In genomic region chr17:36545465-36546417, GRCh38 we compare ENCODE assay signal across 8 cellular contexts. TPM values are rescaled to one million over a fixed set of nuclear protein-coding genes. Genes with fewer than 3 reads are reported as not detected.
DNase-seq lines count a peak whose midpoint lies in the region; ATAC-seq and TF ChIP-seq lines count a peak whose summit lies in the region.

No MANE protein-coding gene starts in this region.

- H3K9me3 Mint-ChIP-seq in activated T-cell treated with anti-CD3 and anti-CD28 coated beads, Interleukin-2, amount 50 U/mL, for 4 hours, result no peaks in the 10 kb centered on the region

- TF ChIP-seq EP300 in Ishikawa (IDR thresholded peaks at IDR 0.05; ENCODE audit: borderline replicate concordance), result peak; percentile 64; the same call in 1 of the 2 replicates

- WGBS in esophagus, 2 donors, result 0 to 1% methylated on average over 44 to 60 of the region's 60 CpGs

- H3K36me3 ChIP-seq in esophagus (ENCODE audit: control insufficient read depth in 2 of 2, insufficient read depth in 2 of 2, low read length in 1 of 2), result no peaks in the 10 kb centered on the region
- H3K36me3 ChIP-seq in muscle layer of duodenum (ENCODE audit: control insufficient read depth in 1 of 2, insufficient read depth in 2 of 2, low read length in 2 of 2), result peaks cover 0 to 9% of the 10 kb centered on the region in 2 donors

- peak; percentile 69 for ATAC-seq in GM21576 (IDR thresholded peaks at IDR 0.05; ENCODE audit: unreplicated experiment)
- ATAC-seq in activated T-cell treated with anti-CD3 and anti-CD28 coated beads, Interleukin-2, amount 50 U/mL, for 4 hours, result peak; percentile 81 to 82

- H3K27ac ChIP-seq in esophagus (ENCODE audit: low read depth in 2 of 2, low read length in 1 of 2), result peak overlapping the region; percentile 99
- peak overlapping the region; percentile 97 for H3K27ac ChIP-seq in muscle layer of duodenum (ENCODE audit: low read length)

- no peaks in the 10 kb centered on the region for H3K27me3 Mint-ChIP-seq in activated T-cell treated with anti-CD3 and anti-CD28 coated beads, Interleukin-2, amount 50 U/mL, for 4 hours (ENCODE audit: low read depth)

- H3K4me1 ChIP-seq in esophagus (ENCODE audit: control insufficient read depth in 2 of 2, insufficient read depth in 2 of 2, low read length in 1 of 2), result no peaks in the 10 kb centered on the region
- H3K4me1 ChIP-seq in muscle layer of duodenum (ENCODE audit: control insufficient read depth in 1 of 2, insufficient read depth in 2 of 2, low read length in 2 of 2), result peaks cover 18 to 43% of the 10 kb centered on the region in 2 donors

- peak overlapping the region; percentile 92 for H3K4me3 Mint-ChIP-seq in activated T-cell treated with anti-CD3 and anti-CD28 coated beads, Interleukin-2, amount 50 U/mL, for 4 hours

- H3K9me3 ChIP-seq in esophagus (ENCODE audit: control insufficient read depth in 2 of 2, insufficient read depth in 1 of 2, low read depth in 1 of 2, low read length in 1 of 2) (no peaks in the 10 kb centered on the region), muscle layer of duodenum (ENCODE audit: control insufficient read depth in 1 of 2, low read length in 2 of 2) (no peaks in the 10 kb centered on the region)

- H3K36me3 Mint-ChIP-seq in activated T-cell treated with anti-CD3 and anti-CD28 coated beads, Interleukin-2, amount 50 U/mL, for 4 hours (ENCODE audit: insufficient read depth), result peaks cover 12% of the 10 kb centered on the region

- H3K4me3 ChIP-seq in esophagus (ENCODE audit: low read depth in 1 of 2, low read length in 2 of 2) (peak overlapping the region; percentile 81 to 95), muscle layer of duodenum (ENCODE audit: low read depth in 1 of 2, low read length in 2 of 2) (peak overlapping the region; percentile 87 to 98)

- peak; percentile 92 for DNase-seq in DMS153 (lab: John Stamatoyannopoulos, UW)
- DNase-seq in OCI-M1 (lab: John Stamatoyannopoulos, UW), result peak; percentile 97
- peak; percentile 95 for DNase-seq in activated T-cell treated with anti-CD3 and anti-CD28 coated beads, Interleukin-2, amount 50 U/mL, for 4 hours
- peak; percentile 90 to 92 for DNase-seq in stimulated activated CD8-positive, alpha-beta memory T cell treated with anti-CD3 and anti-CD28 coated beads, Interleukin-7, amount 100 ng/mL, for 1 hour (ENCODE audit: low read depth in 2 of 2)

- H3K27me3 ChIP-seq in esophagus (ENCODE audit: control insufficient read depth in 1 of 2, insufficient read depth in 2 of 2, low read length in 2 of 2) (no peaks in the 10 kb centered on the region), muscle layer of duodenum (ENCODE audit: low read depth, low read length) (no peaks in the 10 kb centered on the region)

- TF ChIP-seq RAD21 in Ishikawa (IDR thresholded peaks at IDR 0.05; ENCODE audit: low read depth), result no peak

- H3K4me1 Mint-ChIP-seq in activated T-cell treated with anti-CD3 and anti-CD28 coated beads, Interleukin-2, amount 50 U/mL, for 4 hours (ENCODE audit: low read depth), result peaks cover 47% of the 10 kb centered on the region

TF ChIP-seq in Ishikawa, 13 proteins besides CTCF, POLR2A, EP300 and RAD21:
- no peak for TF ChIP-seq USF1 (IDR thresholded peaks at IDR 0.05)
- no peak for TF ChIP-seq FOXM1 (IDR thresholded peaks at IDR 0.05; ENCODE audit: borderline replicate concordance, low read depth)
- no peak; the same call in 1 of the 2 replicates for TF ChIP-seq NFIC (IDR thresholded peaks at IDR 0.05)
- no peak for TF ChIP-seq CREB1 (IDR thresholded peaks at IDR 0.05; ENCODE audit: low read depth)
- TF ChIP-seq TEAD4 (IDR thresholded peaks at IDR 0.05), result peak; percentile 6; the same call in 1 of the 2 replicates
- TF ChIP-seq TAF1 (IDR thresholded peaks at IDR 0.05; ENCODE audit: low read depth), result peak; percentile 54
- TF ChIP-seq EGR1 (IDR thresholded peaks at IDR 0.05), result no peak; the same call in 1 of the 2 replicates
- no peak for TF ChIP-seq YY1 (IDR thresholded peaks at IDR 0.05; ENCODE audit: low read depth)
- TF ChIP-seq TCF12 (IDR thresholded peaks at IDR 0.05; ENCODE audit: low read depth), result peak; percentile 65; the same call in 1 of the 2 replicates
- TF ChIP-seq MAX (IDR thresholded peaks at IDR 0.05), result peak; percentile 77
- TF ChIP-seq, protein P1, sequence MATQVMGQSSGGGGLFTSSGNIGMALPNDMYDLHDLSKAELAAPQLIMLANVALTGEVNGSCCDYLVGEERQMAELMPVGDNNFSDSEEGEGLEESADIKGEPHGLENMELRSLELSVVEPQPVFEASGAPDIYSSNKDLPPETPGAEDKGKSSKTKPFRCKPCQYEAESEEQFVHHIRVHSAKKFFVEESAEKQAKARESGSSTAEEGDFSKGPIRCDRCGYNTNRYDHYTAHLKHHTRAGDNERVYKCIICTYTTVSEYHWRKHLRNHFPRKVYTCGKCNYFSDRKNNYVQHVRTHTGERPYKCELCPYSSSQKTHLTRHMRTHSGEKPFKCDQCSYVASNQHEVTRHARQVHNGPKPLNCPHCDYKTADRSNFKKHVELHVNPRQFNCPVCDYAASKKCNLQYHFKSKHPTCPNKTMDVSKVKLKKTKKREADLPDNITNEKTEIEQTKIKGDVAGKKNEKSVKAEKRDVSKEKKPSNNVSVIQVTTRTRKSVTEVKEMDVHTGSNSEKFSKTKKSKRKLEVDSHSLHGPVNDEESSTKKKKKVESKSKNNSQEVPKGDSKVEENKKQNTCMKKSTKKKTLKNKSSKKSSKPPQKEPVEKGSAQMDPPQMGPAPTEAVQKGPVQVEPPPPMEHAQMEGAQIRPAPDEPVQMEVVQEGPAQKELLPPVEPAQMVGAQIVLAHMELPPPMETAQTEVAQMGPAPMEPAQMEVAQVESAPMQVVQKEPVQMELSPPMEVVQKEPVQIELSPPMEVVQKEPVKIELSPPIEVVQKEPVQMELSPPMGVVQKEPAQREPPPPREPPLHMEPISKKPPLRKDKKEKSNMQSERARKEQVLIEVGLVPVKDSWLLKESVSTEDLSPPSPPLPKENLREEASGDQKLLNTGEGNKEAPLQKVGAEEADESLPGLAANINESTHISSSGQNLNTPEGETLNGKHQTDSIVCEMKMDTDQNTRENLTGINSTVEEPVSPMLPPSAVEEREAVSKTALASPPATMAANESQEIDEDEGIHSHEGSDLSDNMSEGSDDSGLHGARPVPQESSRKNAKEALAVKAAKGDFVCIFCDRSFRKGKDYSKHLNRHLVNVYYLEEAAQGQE (IDR thresholded peaks at IDR 0.05; ENCODE audit: low read depth), result no peak
- no peak for TF ChIP-seq ZBTB7A (IDR thresholded peaks at IDR 0.05; ENCODE audit: low read depth)
- peak; percentile 92 for TF ChIP-seq CEBPB (IDR thresholded peaks at IDR 0.05)

RNA-seq across cellular contexts. Expression of gene GGNBP2, which starts 1.0 kb away (rescaled TPM):
- 10 to 100 TPM; 49.7 to 59.0 (median 51.5) TPM for total RNA-seq in activated T-cell treated with anti-CD3 and anti-CD28 coated beads, Interleukin-2, amount 50 U/mL, for 4 hours
- polyA plus RNA-seq in esophagus, result 10 to 100 TPM; 32.9 to 42.2 TPM

RNA-seq across cellular contexts. Expression of gene PIGW, which starts 11.0 kb away (rescaled TPM):
- 10 to 100 TPM; 34.7 to 45.9 (median 38.0) TPM for total RNA-seq in activated T-cell treated with anti-CD3 and anti-CD28 coated beads, Interleukin-2, amount 50 U/mL, for 4 hours
- 1 to 10 TPM; 4.5 to 8.1 TPM for polyA plus RNA-seq in esophagus

RNA-seq across cellular contexts. Expression of gene MYO19, which starts 11.1 kb away (rescaled TPM):
- total RNA-seq in activated T-cell treated with anti-CD3 and anti-CD28 coated beads, Interleukin-2, amount 50 U/mL, for 4 hours, result 100 to 1,000 TPM; 138 to 153 (median 151) TPM
- 10 to 100 TPM; 46.9 to 64.6 TPM for polyA plus RNA-seq in esophagus

RNA-seq across cellular contexts. Expression of gene DHRS11, which starts 45.9 kb away (rescaled TPM):
- total RNA-seq in activated T-cell treated with anti-CD3 and anti-CD28 coated beads, Interleukin-2, amount 50 U/mL, for 4 hours, result 10 to 100 TPM; 11.6 to 13.0 (median 12.0) TPM
- polyA plus RNA-seq in esophagus, result 10 to 100 TPM; 10.7 to 15.0 TPM

RNA-seq across cellular contexts. Expression of gene MRM1, which starts 55.6 kb away (rescaled TPM):
- 10 to 100 TPM; 17.2 to 23.8 (median 22.4) TPM for total RNA-seq in activated T-cell treated with anti-CD3 and anti-CD28 coated beads, Interleukin-2, amount 50 U/mL, for 4 hours
- polyA plus RNA-seq in esophagus, result 1 to 10 TPM; 4.6 to 6.1 TPM

Comparison
In these comparisons a context has a peak if more than half of its experiments do, and no peak if none do; other contexts are left out.
1. Peak in every context shown above with its lines: DNase-seq, ATAC-seq, H3K4me3 ChIP-seq and H3K27ac ChIP-seq.